2 cellular contexts compared by ENCODE assay signal in genomic region chr12:29517265-29517664, GRCh38.
A peak's percentile ranks its signal among the peaks of the same experiment; 100 is the strongest.
TF ChIP-seq lines count a peak whose summit lies in the region.

No MANE protein-coding gene starts in this region.

TF ChIP-seq in IMR-90, 13 proteins besides CTCF, POLR2A, EP300 and RAD21 (continued from another document):
- no peak for TF ChIP-seq USF2 (IDR thresholded peaks at IDR 0.05; ENCODE audit: low read depth, low read length)
- TF ChIP-seq MXI1 (IDR thresholded peaks at IDR 0.05; ENCODE audit: borderline replicate concordance, low read depth, low read length), result no peak
- no peak for TF ChIP-seq MAZ (IDR thresholded peaks at IDR 0.05; ENCODE audit: borderline replicate concordance, low read depth, low read length)
- no peak for TF ChIP-seq RFX5 (IDR thresholded peaks at IDR 0.05; ENCODE audit: low read depth, low read length)
- TF ChIP-seq CHD1 (IDR thresholded peaks at IDR 0.05; ENCODE audit: low read depth, low read length), result no peak
- TF ChIP-seq CEBPB (IDR thresholded peaks at IDR 0.05; ENCODE audit: low read depth, low read length), result no peak
- no peak for TF ChIP-seq NFE2L2 (IDR thresholded peaks at IDR 0.05; ENCODE audit: low read depth, low read length)
- TF ChIP-seq FOS (IDR thresholded peaks at IDR 0.05; ENCODE audit: low read depth, low read length), result no peak
- TF ChIP-seq MAFK (IDR thresholded peaks at IDR 0.05; ENCODE audit: low read depth, low read length), result no peak

TF ChIP-seq in liver, 16 proteins besides CTCF, POLR2A, EP300 and RAD21 (continued from another document):
- TF ChIP-seq REST (IDR thresholded peaks at IDR 0.05) (no peak), TAF1 (conservative IDR thresholded peaks at IDR 0.05) (no peak), SP1 (IDR thresholded peaks at IDR 0.05) (no peak), ZBTB33 (IDR thresholded peaks at IDR 0.05) (no peak), EGR1 (IDR thresholded peaks at IDR 0.05; ENCODE audit: low read depth in 2 of 2) (no peak), GABPA (IDR thresholded peaks at IDR 0.05 in 1 of 2, conservative IDR thresholded peaks at IDR 0.05 in 1 of 2) (no peak), HNF4A (conservative IDR thresholded peaks at IDR 0.05) (peak in 1 of 2 donors; percentile 17), RXRA (IDR thresholded peaks at IDR 0.05) (peak in 1 of 2 donors; percentile 7), HNF4G (IDR thresholded peaks at IDR 0.05) (no peak), FOXA1 (IDR thresholded peaks at IDR 0.05) (no peak)
- TF ChIP-seq, protein P1, sequence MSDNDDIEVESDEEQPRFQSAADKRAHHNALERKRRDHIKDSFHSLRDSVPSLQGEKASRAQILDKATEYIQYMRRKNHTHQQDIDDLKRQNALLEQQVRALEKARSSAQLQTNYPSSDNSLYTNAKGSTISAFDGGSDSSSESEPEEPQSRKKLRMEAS (IDR thresholded peaks at IDR 0.05), result no peak
TF ChIP-seq in liver: peak in this region for 2.
